8 cellular contexts compared by ENCODE assay signal in the genomic region with DNA sequence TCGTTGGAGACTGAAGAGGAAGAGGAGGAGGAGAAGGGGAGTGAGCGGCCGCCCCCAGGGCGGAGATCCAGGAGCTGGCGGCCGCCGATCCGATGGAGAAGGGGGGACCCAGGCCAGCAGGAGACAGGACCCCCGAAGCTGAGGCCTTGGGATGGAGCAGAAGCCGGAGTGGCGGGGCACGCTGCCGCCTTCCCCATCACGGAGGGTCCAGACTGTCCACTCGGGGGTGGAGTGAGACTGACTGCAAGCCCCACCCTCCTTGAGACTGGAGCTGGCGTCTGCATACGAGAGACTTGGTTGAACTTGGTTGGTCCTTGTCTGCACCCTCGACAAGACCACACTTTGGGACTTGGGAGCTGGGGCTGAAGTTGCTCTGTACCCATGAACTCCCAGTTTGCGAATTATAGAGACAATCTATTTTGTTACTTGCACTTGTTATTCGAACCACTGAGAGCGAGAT. TPM values are rescaled to one million over a fixed set of nuclear protein-coding genes. Genes with fewer than 3 reads are reported as not detected.
DNase-seq lines count a peak whose midpoint lies in the region; ATAC-seq and TF ChIP-seq lines count a peak whose summit lies in the region.

No MANE protein-coding gene starts in this region.

- WGBS in lung, 2 donors: 15 to 19% methylated on average over 21 of the region's 21 CpGs
- WGBS in tibial nerve, 2 donors: 27 to 31% methylated on average over 20 of the region's 21 CpGs

- TF ChIP-seq CTCF in choroid plexus epithelial cell (conservative IDR thresholded peaks at IDR 0.05; ENCODE audit: low read depth, low read length) (no peak), lung (IDR thresholded peaks at IDR 0.05; ENCODE audit: control extremely low read depth, extremely low read depth) (no peak), tibial nerve (IDR thresholded peaks at IDR 0.05) (no peak)

- peaks cover 0 to 8% of the 10 kb centered on the region in 2 donors for H3K36me3 ChIP-seq in lung (ENCODE audit: control insufficient read depth in 2 of 2, insufficient read depth in 2 of 2, low read length in 2 of 2)
- peaks cover 0 to 19% (median 0%) of the 10 kb centered on the region in 3 donors for H3K36me3 ChIP-seq in tibial nerve

- no peak for ATAC-seq in lung (ENCODE audit: insufficient read depth, low FRiP score)
- ATAC-seq in GM21526 (IDR thresholded peaks at IDR 0.05; ENCODE audit: low FRiP score, unreplicated experiment): no peak
- ATAC-seq in HG03139 (IDR thresholded peaks at IDR 0.05; ENCODE audit: unreplicated experiment): no peak

- H3K4me1 ChIP-seq in lung (ENCODE audit: control insufficient read depth in 2 of 2, insufficient read depth in 2 of 2, low read length in 2 of 2) (peaks cover 0 to 4% of the 10 kb centered on the region in 2 donors), tibial nerve (peaks cover 0 to 43% (median 18%) of the 10 kb centered on the region in 4 donors)

- H3K27me3 ChIP-seq in lung (ENCODE audit: control insufficient read depth, insufficient read depth) (no peaks in the 10 kb centered on the region), tibial nerve (no peaks in the 10 kb centered on the region)

- H3K9me3 ChIP-seq in lung (ENCODE audit: control insufficient read depth in 2 of 2, insufficient read depth in 1 of 2, low read length in 1 of 2) (no peaks in the 10 kb centered on the region), tibial nerve (peaks cover 0 to under 1% (median 0%) of the 10 kb centered on the region in 4 donors)

- DNase-seq in RPMI8226: peak; percentile 63
- peak; percentile 71 for DNase-seq in choroid plexus epithelial cell (ENCODE audit: low read depth)
- DNase-seq in lung (ENCODE audit: low spot score): peak; percentile 41
- no peak for DNase-seq in tibial nerve (ENCODE audit: low spot score in 2 of 2)
- no peak for DNase-seq in NCI-H446 treated with DMSO at 0.1 percent for 48 hours (lab: John Stamatoyannopoulos, UW)

- no peak for TF ChIP-seq POLR2A in tibial nerve (IDR thresholded peaks at IDR 0.05)

- H3K4me3 ChIP-seq in GM08714 (ENCODE audit: low read length) (peak overlapping the region; percentile 89), choroid plexus epithelial cell (ENCODE audit: low read depth, low read length) (peak overlapping the region; percentile 99), lung (peak overlapping the region; percentile 84), tibial nerve (peak overlapping the region; percentile 72 to 94 (median 83))

- peak overlapping the region; percentile 85 to 87 for H3K27ac ChIP-seq in lung (ENCODE audit: low read depth in 1 of 2, low read length in 1 of 2)
- peak overlapping the region; percentile 66 to 95 (median 90) for H3K27ac ChIP-seq in tibial nerve

- TF ChIP-seq EP300 in tibial nerve (IDR thresholded peaks at IDR 0.05): peak in 1 of 2 donors; percentile 60

RNA-seq across cellular contexts. Expression of a gene that starts 1.8 kb away (rescaled TPM):
- total RNA-seq in lung (10 to 100 TPM; 81.0 to 92.7 TPM), tibial nerve (100 to 1,000 TPM; 230 to 440 (median 337) TPM)
- polyA plus RNA-seq in lung: 100 to 1,000 TPM in 1 of 2 donors, 10 to 100 TPM in 1; 92.4 to 405 TPM

RNA-seq across cellular contexts. Expression of a gene that starts 21.0 kb away (rescaled TPM):
- total RNA-seq in lung (10 to 100 TPM; 19.1 to 42.9 TPM), tibial nerve (10 to 100 TPM; 15.3 to 53.1 (median 25.9) TPM)
- 10 to 100 TPM; 19.7 to 37.0 TPM for polyA plus RNA-seq in lung

RNA-seq across cellular contexts. Expression of a gene that starts 50.4 kb away (rescaled TPM):
- total RNA-seq in lung: 100 to 1,000 TPM in 1 of 2 donors, 10 to 100 TPM in 1; 27.2 to 103 TPM
- polyA plus RNA-seq in lung: 100 to 1,000 TPM in 1 of 2 donors, 10 to 100 TPM in 1; 58.5 to 103 TPM
- total RNA-seq in tibial nerve: 10 to 100 TPM; 28.8 to 48.9 (median 32.3) TPM

Comparison
In these comparisons a context has a peak if more than half of its experiments do, and no peak if none do; other contexts are left out.
1. DNase-seq: peak in RPMI8226 (single experiment), choroid plexus epithelial cell (single experiment) and lung (single experiment); none in tibial nerve (0 of 2) and NCI-H446 treated with DMSO at 0.1 percent for 48 hours (single experiment).
2. Peak in every context shown above with its lines, with median percentiles within 50 percentile points of each other: H3K4me3 ChIP-seq.